15 cellular contexts compared by ENCODE assay signal in the genomic region with DNA sequence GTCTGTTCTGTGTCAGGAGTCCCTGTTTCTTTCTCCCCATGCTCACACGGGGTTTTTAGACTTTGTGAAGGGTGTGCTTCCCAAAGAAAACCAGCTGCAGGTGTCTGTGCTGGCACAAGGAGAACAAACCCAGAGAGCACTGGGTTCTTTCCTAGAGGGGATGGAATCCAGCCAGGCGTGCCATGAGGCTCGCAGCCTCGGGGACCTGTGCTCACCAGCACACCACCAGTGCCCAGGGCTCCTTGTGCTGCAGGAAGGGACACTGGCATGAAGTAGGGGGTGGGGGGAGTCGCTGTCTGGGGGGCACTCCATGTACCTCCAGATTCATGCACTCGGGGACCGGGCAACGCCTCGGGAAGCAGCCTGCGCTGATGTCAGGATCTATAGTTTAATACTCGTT. TPM values are rescaled to one million over a fixed set of nuclear protein-coding genes. Genes with fewer than 3 reads are reported as not detected.
DNase-seq lines count a peak whose midpoint lies in the region; ATAC-seq and TF ChIP-seq lines count a peak whose summit lies in the region.
"Had no signal": no experiment of that assay in that cellular context is flagged by ENCODE, and none has a peak within 500 bp of the region (broad histone marks: within the 10 kb centered on the region; RNA-seq: fewer than 3 reads in every experiment).

No MANE protein-coding gene starts in this region.

- no peak for ATAC-seq in GM23338
- ATAC-seq: left lung had no signal

- DNase-seq in H7: peak; percentile 37
- DNase-seq in chondrocyte (ENCODE audit: low spot score): peak; percentile 56
- no peak for DNase-seq in globus pallidus (ENCODE audit: low spot score)
- DNase-seq in dedifferentiated amniotic fluid mesenchymal stem cell (ENCODE audit: extremely low spot score): no peak
- no peak for DNase-seq in GM23338 (ENCODE audit: low spot score)
- DNase-seq in COLO668 (lab: John Stamatoyannopoulos, UW; ENCODE audit: unreplicated experiment): no peak
- DNase-seq: activated naive CD4-positive, alpha-beta T cell treated with anti-CD3 and anti-CD28 coated beads, Interleukin-2, amount 50 U/mL, for 16 hours; DMS79; effector memory CD4-positive, alpha-beta T cell had no signal

- H4K20me1 ChIP-seq in BLaER1 treated with 17β-estradiol and CSF1 and Interleukin-3, amounts not matched to agents 10 nM and 100 nM: peaks cover 84 to 100% (median 96%) of the 10 kb centered on the region in 11 experiments; a peak in 21 of 22 replicates
- H4K20me1 ChIP-seq in GM23338 (replicated peaks; ENCODE audit: insufficient read depth): no peaks in the 10 kb centered on the region

- H3K27ac ChIP-seq in BLaER1 treated with 17β-estradiol and CSF1 and Interleukin-3, amounts not matched to agents 10 nM and 100 nM: peak overlapping the region in 1 of 11 experiments; percentile 12; a peak in 1 of 22 replicates
- no peak overlapping the region for H3K27ac ChIP-seq in GM23338 (ENCODE audit: low read depth)
- H3K27ac ChIP-seq: KMS-11, left lung, SJSA1, thoracic aorta had no signal

- peaks cover 0 to 18% (median 10%) of the 10 kb centered on the region in 11 experiments; a peak in 11 of 22 replicates for H3K27me3 ChIP-seq in BLaER1 treated with 17β-estradiol and CSF1 and Interleukin-3, amounts not matched to agents 10 nM and 100 nM
- no peaks in the 10 kb centered on the region; the same call in 1 of the 2 replicates for H3K27me3 ChIP-seq in H7 (ENCODE audit: control insufficient read depth, insufficient read depth, low read length)
- H3K27me3 ChIP-seq in GM23338 (ENCODE audit: insufficient read depth): no peaks in the 10 kb centered on the region
- H3K27me3 ChIP-seq: left lung, SJSA1 had no signal

- no peaks in the 10 kb centered on the region for H3K79me2 ChIP-seq in GM23338 (replicated peaks; ENCODE audit: insufficient read depth)

- H3K9me3 Mint-ChIP-seq in chondrocyte (ENCODE audit: low read depth) (no peaks in the 10 kb centered on the region), nephron (no peaks in the 10 kb centered on the region), GM23338 (no peaks in the 10 kb centered on the region; the same call in 2 of the 3 replicates)

- H3K4me3 ChIP-seq in BLaER1 treated with 17β-estradiol and CSF1 and Interleukin-3, amounts not matched to agents 10 nM and 100 nM: no peak overlapping the region
- H3K4me3 ChIP-seq in H7 (ENCODE audit: insufficient read depth, low read depth, low read length): no peak overlapping the region
- no peak overlapping the region for H3K4me3 ChIP-seq in GM23338
- H3K4me3 ChIP-seq: left lung, SJSA1, thoracic aorta had no signal

- TF ChIP-seq CTCF in chondrocyte (IDR thresholded peaks at IDR 0.05) (no peak), nephron (IDR thresholded peaks at IDR 0.05; ENCODE audit: unreplicated experiment in 3 of 3) (no peak), GM23338 (conservative IDR thresholded peaks at IDR 0.05; ENCODE audit: low read depth in 2 of 2) (no peak)

- no peaks in the 10 kb centered on the region for H3K9me3 ChIP-seq in BLaER1 treated with 17β-estradiol and CSF1 and Interleukin-3, amounts not matched to agents 10 nM and 100 nM (replicated peaks in 1 of 11)
- H3K9me3 ChIP-seq: left lung, SJSA1, thoracic aorta had no signal

- H3K4me2 ChIP-seq in BLaER1 treated with 17β-estradiol and CSF1 and Interleukin-3, amounts not matched to agents 10 nM and 100 nM: peak overlapping the region; percentile 57 to 88 (median 77); a peak in 20 of 22 replicates
- no peak overlapping the region for H3K4me2 ChIP-seq in GM23338
- H3K4me2 ChIP-seq: KMS-11 had no signal

- H3K4me1 Mint-ChIP-seq in chondrocyte (ENCODE audit: low read depth) (peaks cover 31% of the 10 kb centered on the region), nephron (peaks cover 46% of the 10 kb centered on the region), GM23338 (peaks cover 40% of the 10 kb centered on the region)

- H3K27ac Mint-ChIP-seq in chondrocyte (ENCODE audit: unreplicated experiment): no peak overlapping the region
- H3K27ac Mint-ChIP-seq in nephron: peak overlapping the region; percentile 17 to 60 (median 19)
- H3K27ac Mint-ChIP-seq in GM23338: no peak overlapping the region

- no peak overlapping the region for H2AFZ ChIP-seq in GM23338

- 0 out of 2 replicates have a peak, but pooled peaks cover 4% of the 10 kb centered on the region for H3F3A ChIP-seq in GM23338 (replicated peaks; ENCODE audit: low read depth)

- H3K36me3 Mint-ChIP-seq in chondrocyte (ENCODE audit: low read depth) (no peaks in the 10 kb centered on the region), nephron (ENCODE audit: low read depth) (no peaks in the 10 kb centered on the region), GM23338 (ENCODE audit: low read depth) (no peaks in the 10 kb centered on the region)

- peak overlapping the region in 2 of 11 experiments; percentile 21 to 33; a peak in 2 of 22 replicates for H3K9ac ChIP-seq in BLaER1 treated with 17β-estradiol and CSF1 and Interleukin-3, amounts not matched to agents 10 nM and 100 nM
- H3K9ac ChIP-seq: KMS-11 had no signal

- H3K4me3 Mint-ChIP-seq in chondrocyte (ENCODE audit: unreplicated experiment): no peak overlapping the region
- H3K4me3 Mint-ChIP-seq in nephron: no peak overlapping the region
- no peak overlapping the region for H3K4me3 Mint-ChIP-seq in GM23338

- H3K36me3 ChIP-seq in BLaER1 treated with 17β-estradiol and CSF1 and Interleukin-3, amounts not matched to agents 10 nM and 100 nM: peaks cover 0 to 30% (median 5%) of the 10 kb centered on the region in 11 experiments; a peak in 8 of 22 replicates
- H3K36me3 ChIP-seq in H7 (replicated peaks; ENCODE audit: control insufficient read depth, insufficient read depth, low read length) (no peaks in the 10 kb centered on the region; the same call in 1 of the 2 replicates), GM23338 (ENCODE audit: insufficient read depth) (no peaks in the 10 kb centered on the region)
- H3K36me3 ChIP-seq: thoracic aorta had no signal

- H3K4me1 ChIP-seq in BLaER1 treated with 17β-estradiol and CSF1 and Interleukin-3, amounts not matched to agents 10 nM and 100 nM: peaks cover 39 to 52% (median 48%) of the 10 kb centered on the region in 10 experiments
- H3K4me1 ChIP-seq in GM23338 (ENCODE audit: insufficient read depth): peaks cover 10% of the 10 kb centered on the region

- H3K9me2 ChIP-seq in GM23338 (ENCODE audit: insufficient read depth): no peaks in the 10 kb centered on the region

- H3K27me3 Mint-ChIP-seq in chondrocyte (ENCODE audit: low read depth) (no peaks in the 10 kb centered on the region), nephron (ENCODE audit: low read depth) (no peaks in the 10 kb centered on the region), GM23338 (ENCODE audit: insufficient read depth, low read depth, poor library complexity) (peaks cover 29% of the 10 kb centered on the region)

TF ChIP-seq in GM23338, 12 proteins besides CTCF, POLR2A, EP300 and RAD21 (continues in another document):
- TF ChIP-seq ZNF331 (CRISPR knock-in tag; IDR thresholded peaks at IDR 0.05; ENCODE audit: low read depth) (no peak), JUNB (IDR thresholded peaks at IDR 0.05; ENCODE audit: unreplicated experiment) (no peak), POLR2AphosphoS5 (IDR thresholded peaks at IDR 0.05; ENCODE audit: low read depth) (no peak), EZH2 (IDR thresholded peaks at IDR 0.05; ENCODE audit: low read depth, unreplicated experiment) (no peak), STAT1 (IDR thresholded peaks at IDR 0.05; ENCODE audit: unreplicated experiment) (no peak), CREB1 (CRISPR knock-in tag; IDR thresholded peaks at IDR 0.05; ENCODE audit: low read depth) (no peak), EZH2phosphoT487 (IDR thresholded peaks at IDR 0.05; ENCODE audit: unreplicated experiment) (no peak), NANOG (IDR thresholded peaks at IDR 0.05; ENCODE audit: borderline replicate concordance) (no peak), ZNF114 (CRISPR knock-in tag; IDR thresholded peaks at IDR 0.05) (no peak)
- TF ChIP-seq, protein P1, sequence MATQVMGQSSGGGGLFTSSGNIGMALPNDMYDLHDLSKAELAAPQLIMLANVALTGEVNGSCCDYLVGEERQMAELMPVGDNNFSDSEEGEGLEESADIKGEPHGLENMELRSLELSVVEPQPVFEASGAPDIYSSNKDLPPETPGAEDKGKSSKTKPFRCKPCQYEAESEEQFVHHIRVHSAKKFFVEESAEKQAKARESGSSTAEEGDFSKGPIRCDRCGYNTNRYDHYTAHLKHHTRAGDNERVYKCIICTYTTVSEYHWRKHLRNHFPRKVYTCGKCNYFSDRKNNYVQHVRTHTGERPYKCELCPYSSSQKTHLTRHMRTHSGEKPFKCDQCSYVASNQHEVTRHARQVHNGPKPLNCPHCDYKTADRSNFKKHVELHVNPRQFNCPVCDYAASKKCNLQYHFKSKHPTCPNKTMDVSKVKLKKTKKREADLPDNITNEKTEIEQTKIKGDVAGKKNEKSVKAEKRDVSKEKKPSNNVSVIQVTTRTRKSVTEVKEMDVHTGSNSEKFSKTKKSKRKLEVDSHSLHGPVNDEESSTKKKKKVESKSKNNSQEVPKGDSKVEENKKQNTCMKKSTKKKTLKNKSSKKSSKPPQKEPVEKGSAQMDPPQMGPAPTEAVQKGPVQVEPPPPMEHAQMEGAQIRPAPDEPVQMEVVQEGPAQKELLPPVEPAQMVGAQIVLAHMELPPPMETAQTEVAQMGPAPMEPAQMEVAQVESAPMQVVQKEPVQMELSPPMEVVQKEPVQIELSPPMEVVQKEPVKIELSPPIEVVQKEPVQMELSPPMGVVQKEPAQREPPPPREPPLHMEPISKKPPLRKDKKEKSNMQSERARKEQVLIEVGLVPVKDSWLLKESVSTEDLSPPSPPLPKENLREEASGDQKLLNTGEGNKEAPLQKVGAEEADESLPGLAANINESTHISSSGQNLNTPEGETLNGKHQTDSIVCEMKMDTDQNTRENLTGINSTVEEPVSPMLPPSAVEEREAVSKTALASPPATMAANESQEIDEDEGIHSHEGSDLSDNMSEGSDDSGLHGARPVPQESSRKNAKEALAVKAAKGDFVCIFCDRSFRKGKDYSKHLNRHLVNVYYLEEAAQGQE (IDR thresholded peaks at IDR 0.05; ENCODE audit: unreplicated experiment): no peak
- TF ChIP-seq, protein P2, sequence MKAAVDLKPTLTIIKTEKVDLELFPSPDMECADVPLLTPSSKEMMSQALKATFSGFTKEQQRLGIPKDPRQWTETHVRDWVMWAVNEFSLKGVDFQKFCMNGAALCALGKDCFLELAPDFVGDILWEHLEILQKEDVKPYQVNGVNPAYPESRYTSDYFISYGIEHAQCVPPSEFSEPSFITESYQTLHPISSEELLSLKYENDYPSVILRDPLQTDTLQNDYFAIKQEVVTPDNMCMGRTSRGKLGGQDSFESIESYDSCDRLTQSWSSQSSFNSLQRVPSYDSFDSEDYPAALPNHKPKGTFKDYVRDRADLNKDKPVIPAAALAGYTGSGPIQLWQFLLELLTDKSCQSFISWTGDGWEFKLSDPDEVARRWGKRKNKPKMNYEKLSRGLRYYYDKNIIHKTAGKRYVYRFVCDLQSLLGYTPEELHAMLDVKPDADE (IDR thresholded peaks at IDR 0.05): no peak

RNA-seq across cellular contexts. Expression of a gene that starts 57.9 kb away (rescaled TPM):
- 9.2 and 11.4 TPM in 2 replicates for total RNA-seq in H7 (2014; rRNA removed; shearing (Covaris generic))
- total RNA-seq in chondrocyte: 43.5 to 48.1 TPM (median 45.4 TPM) in 3 replicates
- 4.4 and 6.1 TPM in 2 replicates for total RNA-seq in GM23338 (2014; rRNA removed; shearing (Covaris generic))
- polyA plus RNA-seq in GM23338 (2016; fragmentation: Nextera tagmentation; extraction: Ambion mirVana): 1.1 and 2.1 TPM in 2 replicates

Comparison
In these comparisons a context has a peak if more than half of its experiments do, and no peak if none do; other contexts are left out.
1. DNase-seq: peak in H7 (single experiment) and chondrocyte (single experiment); none in globus pallidus (single experiment), dedifferentiated amniotic fluid mesenchymal stem cell (single experiment), GM23338 (single experiment) and COLO668 (single experiment).
2. H3K27ac Mint-ChIP-seq: peak in nephron (3 of 3); none in chondrocyte (single experiment) and GM23338 (single experiment).